ENCODE assay signal across 28 cellular contexts in the genomic region with DNA sequence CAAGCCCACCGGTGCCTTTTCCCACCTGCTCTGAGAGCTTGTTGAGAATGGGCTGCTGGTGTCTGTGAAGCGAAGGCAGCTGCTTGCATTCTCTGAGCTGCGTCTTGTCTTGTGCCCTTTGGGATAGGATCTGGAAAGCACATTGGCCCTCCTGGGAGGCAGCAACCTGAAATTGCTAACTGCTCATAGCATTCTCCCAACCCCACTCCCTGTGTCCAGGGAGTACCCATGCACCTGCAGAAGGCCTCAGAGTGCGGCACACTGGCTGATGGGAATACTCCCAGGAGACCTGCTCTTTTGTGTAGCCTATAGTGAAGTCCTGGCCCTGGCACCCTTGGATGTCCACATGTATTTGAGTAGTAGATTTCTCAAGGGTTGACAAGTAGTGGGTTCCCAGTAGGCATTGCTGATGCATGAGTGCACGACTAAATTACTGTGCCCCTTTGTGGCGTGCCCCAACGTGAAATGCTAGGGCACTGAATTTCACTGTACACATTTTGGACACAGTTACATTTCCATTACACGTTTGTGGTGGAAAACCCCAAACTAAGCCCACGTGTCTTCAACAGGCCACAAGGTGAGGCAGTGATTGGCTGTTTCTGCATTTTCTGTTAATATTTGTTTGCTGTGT. TPM values are rescaled to one million over a fixed set of nuclear protein-coding genes. Genes with fewer than 3 reads are reported as not detected.
A peak's percentile ranks its signal among the peaks of the same experiment; 100 is the strongest.
DNase-seq lines count a peak whose midpoint lies in the region; ATAC-seq and TF ChIP-seq lines count a peak whose summit lies in the region.
"Had no signal": no experiment of that assay in that cellular context is flagged by ENCODE, and none has a peak within 500 bp of the region (broad histone marks: within the 10 kb centered on the region; RNA-seq: fewer than 3 reads in every experiment).

No MANE protein-coding gene starts in this region.

- H3K4me3 Mint-ChIP-seq in osteocyte (ENCODE audit: unreplicated experiment): no peak overlapping the region
- no peak overlapping the region for H3K4me3 Mint-ChIP-seq in activated naive CD8-positive, alpha-beta T cell treated with anti-CD3 and anti-CD28 coated beads for 36 hours
- H3K4me3 Mint-ChIP-seq: activated CD4-positive, alpha-beta memory T cell treated with anti-CD3 and anti-CD28 coated beads, Interleukin-2, amount 10 ng/mL, durations not matched to agents 7 days and 5 days; activated naive CD8-positive, alpha-beta T cell treated with anti-CD3 and anti-CD28 coated beads, Interleukin-2, amount 10 ng/mL, durations not matched to agents 7 days and 5 days had no signal

- ATAC-seq in GM18870 (IDR thresholded peaks at IDR 0.05; ENCODE audit: unreplicated experiment): peak; percentile 28
- ATAC-seq in HG02678 (IDR thresholded peaks at IDR 0.05; ENCODE audit: unreplicated experiment): peak; percentile 25
- ATAC-seq: activated T-helper 17 cell treated with anti-CD3 and anti-CD28 coated beads, Interleukin-2, amount 50 U/mL, for 72 hours; gastrocnemius medialis; left lung; naive thymus-derived CD8-positive, alpha-beta T cell; right cardiac atrium; Right ventricle myocardium inferior; SK-N-SH treated with all-trans-retinoic acid at 6 μM for 48 hours had no signal

- DNase-seq in ecto neural progenitor cell (ENCODE audit: low spot score) (peak; percentile 34), osteocyte (ENCODE audit: extremely low spot score, unreplicated experiment) (peak; percentile 71), HCEC 1CT (no peak), testis (no peak)
- DNase-seq in activated naive CD8-positive, alpha-beta T cell treated with anti-CD3 and anti-CD28 coated beads for 36 hours: no peak
- DNase-seq: activated CD4-positive, alpha-beta memory T cell treated with anti-CD3 and anti-CD28 coated beads, Interleukin-2, amount 10 ng/mL, durations not matched to agents 7 days and 5 days; activated CD4-positive, CD25-positive, alpha-beta regulatory T cell treated with anti-CD3 and anti-CD28 coated beads, Interleukin-2, amount 50 U/mL, for 72 hours; activated CD8-positive, alpha-beta memory T cell treated with anti-CD3 and anti-CD28 coated beads, Interleukin-2, amount 50 U/mL, for 48 hours; activated naive CD8-positive, alpha-beta T cell treated with anti-CD3 and anti-CD28 coated beads, Interleukin-2, amount 10 ng/mL, durations not matched to agents 7 days and 5 days; CD4-positive, CD25-positive, alpha-beta regulatory T cell; H9; left lung; midbrain; naive thymus-derived CD8-positive, alpha-beta T cell; NCI-H2081 treated with DMSO at 0.1 percent for 48 hours; NCI-H524; NK-92 treated with Interleukin-12 subunit alpha and Interleukin-12 subunit beta, amount 100 ng/mL, for 24 hours; PC-9; right cardiac atrium; stimulated activated CD4-positive, alpha-beta T cell treated with anti-CD3 and anti-CD28 coated beads, Interleukin-4, amount 100 ng/mL, for 1 hour had no signal

- no peak overlapping the region for H3K4me3 ChIP-seq in testis
- H3K4me3 ChIP-seq: ascending aorta, esophagus muscularis mucosa, gastrocnemius medialis, left lung, PC-9 had no signal

- WGBS in testis, 2 donors: 66 to 71% methylated on average over 9 of the region's 9 CpGs

- TF ChIP-seq CTCF in osteocyte (IDR thresholded peaks at IDR 0.05): no peak
- no peak for TF ChIP-seq CTCF in testis (IDR thresholded peaks at IDR 0.05)

- intact Hi-C loops in testis (cut with DNase I; ENCODE audit: low total_unique reads): loop anchor here (10.0 kb wide), 2 partner anchors 706 to 1096 kb away; no protein-coding TSS in a partner anchor

- TF ChIP-seq POLR2A in testis (IDR thresholded peaks at IDR 0.05): no peak

- peaks cover 21% of the 10 kb centered on the region for H3K4me1 ChIP-seq in testis

- no peaks in the 10 kb centered on the region for H3K36me3 Mint-ChIP-seq in osteocyte (ENCODE audit: unreplicated experiment)
- no peaks in the 10 kb centered on the region for H3K36me3 Mint-ChIP-seq in activated naive CD8-positive, alpha-beta T cell treated with anti-CD3 and anti-CD28 coated beads for 36 hours
- H3K36me3 Mint-ChIP-seq: activated naive CD8-positive, alpha-beta T cell treated with anti-CD3 and anti-CD28 coated beads, Interleukin-2, amount 10 ng/mL, durations not matched to agents 7 days and 5 days; CD4-positive, CD25-positive, alpha-beta regulatory T cell; naive thymus-derived CD8-positive, alpha-beta T cell had no signal

- no peaks in the 10 kb centered on the region for H3K36me3 ChIP-seq in testis (ENCODE audit: low read depth, missing control alignments)
- H3K36me3 ChIP-seq: ascending aorta, esophagus muscularis mucosa, gastrocnemius medialis, left lung had no signal

- H3K27me3 Mint-ChIP-seq in osteocyte (ENCODE audit: unreplicated experiment): peaks cover 24% of the 10 kb centered on the region
- peaks cover 54% of the 10 kb centered on the region for H3K27me3 Mint-ChIP-seq in activated naive CD8-positive, alpha-beta T cell treated with anti-CD3 and anti-CD28 coated beads for 36 hours

- no peaks in the 10 kb centered on the region for H3K9me3 ChIP-seq in testis
- H3K9me3 ChIP-seq: ascending aorta, esophagus muscularis mucosa, gastrocnemius medialis, left lung had no signal

- no peak overlapping the region for H3K27ac ChIP-seq in testis
- H3K27ac ChIP-seq: ascending aorta, gastrocnemius medialis, left lung, PC-9 had no signal

- H3K9me3 Mint-ChIP-seq in osteocyte (ENCODE audit: unreplicated experiment): no peaks in the 10 kb centered on the region
- no peaks in the 10 kb centered on the region for H3K9me3 Mint-ChIP-seq in activated naive CD8-positive, alpha-beta T cell treated with anti-CD3 and anti-CD28 coated beads for 36 hours
- H3K9me3 Mint-ChIP-seq: activated CD4-positive, alpha-beta memory T cell treated with anti-CD3 and anti-CD28 coated beads, Interleukin-2, amount 10 ng/mL, durations not matched to agents 7 days and 5 days; activated naive CD8-positive, alpha-beta T cell treated with anti-CD3 and anti-CD28 coated beads, Interleukin-2, amount 10 ng/mL, durations not matched to agents 7 days and 5 days; activated T-helper 17 cell treated with anti-CD3 and anti-CD28 coated beads, Interleukin-2, amount 50 U/mL, for 72 hours; H9; naive thymus-derived CD8-positive, alpha-beta T cell had no signal

- H3K27ac Mint-ChIP-seq in osteocyte (ENCODE audit: unreplicated experiment): no peak overlapping the region
- H3K27ac Mint-ChIP-seq in activated naive CD8-positive, alpha-beta T cell treated with anti-CD3 and anti-CD28 coated beads for 36 hours: no peak overlapping the region
- H3K27ac Mint-ChIP-seq: activated CD4-positive, alpha-beta memory T cell treated with anti-CD3 and anti-CD28 coated beads, Interleukin-2, amount 10 ng/mL, durations not matched to agents 7 days and 5 days; activated naive CD8-positive, alpha-beta T cell treated with anti-CD3 and anti-CD28 coated beads, Interleukin-2, amount 10 ng/mL, durations not matched to agents 7 days and 5 days; activated T-helper 17 cell treated with anti-CD3 and anti-CD28 coated beads, Interleukin-2, amount 50 U/mL, for 72 hours; CD4-positive, CD25-positive, alpha-beta regulatory T cell; H9; naive thymus-derived CD8-positive, alpha-beta T cell had no signal

- H3K4me1 Mint-ChIP-seq in osteocyte (ENCODE audit: unreplicated experiment): peaks cover 18% of the 10 kb centered on the region
- H3K4me1 Mint-ChIP-seq in activated naive CD8-positive, alpha-beta T cell treated with anti-CD3 and anti-CD28 coated beads for 36 hours: peaks cover 13% of the 10 kb centered on the region

- H3K27me3 ChIP-seq in testis: no peaks in the 10 kb centered on the region
- H3K27me3 ChIP-seq: ascending aorta, gastrocnemius medialis had no signal

RNA-seq across cellular contexts. Expression of gene EPHB1, which starts 3.7 kb away (rescaled TPM):
- total RNA-seq in osteocyte: 0.75 and 1.1 TPM in 2 replicates
- 10 to 100 TPM; 31.3 to 37.1 TPM for total RNA-seq in testis
- polyA plus RNA-seq in testis (ENCODE audit: insufficient read depth, low read depth, low replicate concordance): 20.8 TPM
- not detected for total RNA-seq in activated naive CD8-positive, alpha-beta T cell treated with anti-CD3 and anti-CD28 coated beads for 36 hours
- total RNA-seq: naive thymus-derived CD8-positive, alpha-beta T cell had no signal
- polyA plus RNA-seq: naive thymus-derived CD8-positive, alpha-beta T cell had no signal

Comparison
In these comparisons a context has a peak if more than half of its experiments do, and no peak if none do; other contexts are left out.
1. DNase-seq: peak in ecto neural progenitor cell (single experiment) and osteocyte (single experiment); none in HCEC 1CT (single experiment), testis (single experiment) and activated naive CD8-positive, alpha-beta T cell treated with anti-CD3 and anti-CD28 coated beads for 36 hours (single experiment).
2. RNA of gene EPHB1, which starts 3.7 kb away (total RNA-seq): 31.3 to 37.1 TPM in testis; 0.75 to 1.1 TPM in osteocyte and not detected in activated naive CD8-positive, alpha-beta T cell treated with anti-CD3 and anti-CD28 coated beads for 36 hours; every median in the first group is over 10 times any median in the second.